In the genomic region with DNA sequence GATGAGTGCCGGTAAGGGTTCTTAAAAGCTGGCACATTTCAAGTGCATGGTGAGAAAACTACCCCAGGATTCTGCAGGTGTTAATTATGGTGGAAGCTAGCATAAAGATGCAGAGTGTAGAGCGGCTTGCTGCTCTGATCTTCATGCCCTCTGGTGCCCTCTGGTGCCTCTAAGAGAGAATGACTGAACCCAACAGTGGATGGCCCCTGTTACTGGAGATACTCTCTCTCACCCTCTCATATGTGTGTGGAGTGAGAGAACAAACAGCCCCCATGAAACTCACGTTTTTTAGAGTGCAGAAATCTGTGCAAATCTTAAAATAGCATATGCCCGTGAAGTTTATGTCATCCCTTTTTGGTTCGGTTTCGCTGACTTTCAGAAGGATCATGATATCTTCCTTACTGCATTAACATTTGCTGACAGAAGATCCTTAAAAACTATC, we compare ENCODE assay signal across 8 cellular contexts.
A peak's percentile ranks its signal among the peaks of the same experiment; 100 is the strongest.
DNase-seq lines count a peak whose midpoint lies in the region; ATAC-seq lines count a peak whose summit lies in the region.

No MANE protein-coding gene starts in this region.

- DNase-seq in A172 (ENCODE audit: low spot score): peak; percentile 66
- DNase-seq in NCI-H1092 (lab: John Stamatoyannopoulos, UW): peak; percentile 64
- peak; percentile 24 for DNase-seq in SKM-1 (lab: John Stamatoyannopoulos, UW; ENCODE audit: unreplicated experiment)
- DNase-seq in astrocyte of the hippocampus (ENCODE audit: low read depth, low spot score): peak; percentile 80
- DNase-seq in hypothalamus (lab: John Stamatoyannopoulos, UW): peak in 38 of 51 donors; percentile 1 to 70 (median 19)
- DNase-seq in smooth muscle cell of the brain vasculature (ENCODE audit: low read depth, low spot score): peak; percentile 15

- ATAC-seq in GM18499 (IDR thresholded peaks at IDR 0.05; ENCODE audit: insufficient read depth, unreplicated experiment) (peak; percentile 86), HG02798 (IDR thresholded peaks at IDR 0.05; ENCODE audit: poor library complexity, unreplicated experiment) (peak; percentile 100)

Comparison
In these comparisons a context has a peak if more than half of its experiments do, and no peak if none do; other contexts are left out.
1. Peak in every context shown above with its lines: DNase-seq and ATAC-seq.
2. DNase-seq: peak in every context shown above with its lines; median percentile 80 in astrocyte of the hippocampus; 66 in A172; 64 in NCI-H1092; 24 in SKM-1; 19 in hypothalamus; 15 in smooth muscle cell of the brain vasculature.